ENCODE assay signal across 22 cellular contexts in the genomic region with DNA sequence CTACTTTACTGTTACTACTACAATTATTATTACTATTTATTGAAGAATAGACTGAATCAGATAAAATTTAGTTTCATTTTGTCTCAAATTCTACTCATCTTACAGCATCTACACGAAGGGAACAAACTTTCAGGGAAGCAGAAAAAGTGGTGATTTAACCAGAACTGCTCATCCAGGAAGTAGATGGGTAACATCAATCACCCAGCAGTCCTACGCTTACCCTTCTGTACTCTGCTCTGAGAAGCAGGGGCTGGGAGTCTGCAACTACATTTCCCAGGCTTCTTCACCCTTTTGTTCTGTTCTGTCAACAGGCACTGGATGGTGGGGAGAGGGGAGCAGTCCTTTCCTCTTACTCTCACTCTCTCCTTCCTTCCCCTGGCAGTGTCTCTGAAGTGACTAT. TPM values are rescaled to one million over a fixed set of nuclear protein-coding genes. Genes with fewer than 3 reads are reported as not detected.
DNase-seq lines count a peak whose midpoint lies in the region; ATAC-seq, FAIRE-seq and TF ChIP-seq lines count a peak whose summit lies in the region.
"Had no signal": no experiment of that assay in that cellular context is flagged by ENCODE, and none has a peak within 500 bp of the region (broad histone marks: within the 10 kb centered on the region; RNA-seq: fewer than 3 reads in every experiment).

No MANE protein-coding gene starts in this region.

- FAIRE-seq in H54 (lab: Jason Lieb, UNC) = peak; percentile 33
- FAIRE-seq: GM19239 had no signal

- peaks cover 6% of the 10 kb centered on the region for H3K9me3 Mint-ChIP-seq in activated naive CD4-positive, alpha-beta T cell treated with anti-CD3 and anti-CD28 coated beads for 36 hours
- H3K9me3 Mint-ChIP-seq in CD4-positive, CD25-positive, alpha-beta regulatory T cell = peaks cover 0 to 1% (median 0%) of the 10 kb centered on the region in 7 donors
- peaks cover 3% of the 10 kb centered on the region for H3K9me3 Mint-ChIP-seq in activated CD8-positive, alpha-beta T cell treated with anti-CD3 and anti-CD28 coated beads for 36 hours
- H3K9me3 Mint-ChIP-seq: CD8-positive, alpha-beta memory T cell had no signal

- H3K27ac Mint-ChIP-seq in activated naive CD4-positive, alpha-beta T cell treated with anti-CD3 and anti-CD28 coated beads for 36 hours = no peak overlapping the region
- peak overlapping the region; percentile 28 to 80 (median 70) for H3K27ac Mint-ChIP-seq in CD4-positive, CD25-positive, alpha-beta regulatory T cell
- peak overlapping the region; percentile 35 for H3K27ac Mint-ChIP-seq in activated CD8-positive, alpha-beta T cell treated with anti-CD3 and anti-CD28 coated beads for 36 hours
- H3K27ac Mint-ChIP-seq: B cell; CD8-positive, alpha-beta memory T cell; IgD-negative memory B cell had no signal

- TF ChIP-seq POLR2A in H54 (IDR thresholded peaks at IDR 0.05; ENCODE audit: low read depth, low read length) = no peak

- peaks cover 36% of the 10 kb centered on the region for H3K36me3 Mint-ChIP-seq in activated naive CD4-positive, alpha-beta T cell treated with anti-CD3 and anti-CD28 coated beads for 36 hours (ENCODE audit: low read depth)
- H3K36me3 Mint-ChIP-seq in CD4-positive, CD25-positive, alpha-beta regulatory T cell = peaks cover 26% of the 10 kb centered on the region
- H3K36me3 Mint-ChIP-seq in activated CD8-positive, alpha-beta T cell treated with anti-CD3 and anti-CD28 coated beads for 36 hours (ENCODE audit: low read depth) = peaks cover 30% of the 10 kb centered on the region

- peaks cover 5% of the 10 kb centered on the region for H3K36me3 ChIP-seq in CD4-positive, CD25-positive, alpha-beta regulatory T cell (ENCODE audit: control insufficient read depth, insufficient read depth, low read length)

- peak; percentile 7 for DNase-seq in activated naive CD4-positive, alpha-beta T cell treated with anti-CD3 and anti-CD28 coated beads for 36 hours
- DNase-seq in activated naive CD4-positive, alpha-beta T cell (lab: John Stamatoyannopoulos, UW) = no peak
- DNase-seq in CD4-positive, CD25-positive, alpha-beta regulatory T cell = peak in 1 of 3 donors; percentile 51
- DNase-seq in H54 (ENCODE audit: insufficient read length, low spot score) = no peak
- no peak for DNase-seq in activated CD8-positive, alpha-beta T cell treated with anti-CD3 and anti-CD28 coated beads for 36 hours
- DNase-seq in cortex of kidney (lab: John Stamatoyannopoulos, UW) = no peak
- DNase-seq: CD8-positive, alpha-beta memory T cell; MM.1S; NCI-H1417 treated with DMSO at 0.1 percent for 48 hours; NCI-H1694 treated with DMSO at 0.1 percent for 48 hours; NCI-H2081; NCI-H2227 treated with DMSO at 0.1 percent for 48 hours; NCI-H526 treated with DMSO at 0.1 percent for 48 hours; Right ventricle myocardium superior; RPMI8226 had no signal

- peak overlapping the region; percentile 54 for H3K4me3 ChIP-seq in CD4-positive, CD25-positive, alpha-beta regulatory T cell (ENCODE audit: low read depth, low read length)
- H3K4me3 ChIP-seq: SJSA1 had no signal

- peaks cover 5% of the 10 kb centered on the region for H3K4me1 ChIP-seq in CD4-positive, CD25-positive, alpha-beta regulatory T cell (ENCODE audit: control insufficient read depth, insufficient read depth, low read length, poor library complexity, severe bottlenecking)

- no peak overlapping the region for H3K27ac ChIP-seq in CD4-positive, CD25-positive, alpha-beta regulatory T cell (ENCODE audit: insufficient read depth, low read length, poor library complexity, severe bottlenecking)
- H3K27ac ChIP-seq: C4-2B, KMS-11, SJSA1 had no signal

- no peak for TF ChIP-seq CTCF in activated CD8-positive, alpha-beta T cell treated with anti-CD3 and anti-CD28 coated beads for 36 hours (IDR thresholded peaks at IDR 0.05)

- peak; percentile 52 to 78 for ATAC-seq in CD4-positive, CD25-positive, alpha-beta regulatory T cell (ENCODE audit: low read depth in 2 of 2)
- peak; percentile 70 for ATAC-seq in activated CD8-positive, alpha-beta T cell treated with anti-CD3 and anti-CD28 coated beads for 36 hours
- ATAC-seq in GM21723 (IDR thresholded peaks at IDR 0.05; ENCODE audit: unreplicated experiment) = no peak

- H3K9me3 ChIP-seq in CD4-positive, CD25-positive, alpha-beta regulatory T cell (ENCODE audit: control insufficient read depth in 2 of 2, low read length in 2 of 2) = no peaks in the 10 kb centered on the region
- H3K9me3 ChIP-seq: SJSA1 had no signal

- CTCF ChIA-PET in activated naive CD4-positive, alpha-beta T cell treated with anti-CD3 and anti-CD28 coated beads for 36 hours (lab: Charles Lee) = no interaction called here
- CTCF ChIA-PET in activated CD8-positive, alpha-beta T cell treated with anti-CD3 and anti-CD28 coated beads for 36 hours (lab: Charles Lee) = no interaction called here

- H3K4me3 Mint-ChIP-seq in activated naive CD4-positive, alpha-beta T cell treated with anti-CD3 and anti-CD28 coated beads for 36 hours = no peak overlapping the region
- H3K4me3 Mint-ChIP-seq in CD4-positive, CD25-positive, alpha-beta regulatory T cell = peak overlapping the region in 1 of 4 donors; percentile 50
- H3K4me3 Mint-ChIP-seq in activated CD8-positive, alpha-beta T cell treated with anti-CD3 and anti-CD28 coated beads for 36 hours = no peak overlapping the region
- H3K4me3 Mint-ChIP-seq: B cell; CD8-positive, alpha-beta memory T cell; IgD-negative memory B cell had no signal

- peaks cover 11% of the 10 kb centered on the region for H3K4me1 Mint-ChIP-seq in activated naive CD4-positive, alpha-beta T cell treated with anti-CD3 and anti-CD28 coated beads for 36 hours (ENCODE audit: low read depth)
- H3K4me1 Mint-ChIP-seq in CD4-positive, CD25-positive, alpha-beta regulatory T cell = peaks cover 15 to 28% (median 23%) of the 10 kb centered on the region in 4 donors
- peaks cover 7% of the 10 kb centered on the region for H3K4me1 Mint-ChIP-seq in activated CD8-positive, alpha-beta T cell treated with anti-CD3 and anti-CD28 coated beads for 36 hours (ENCODE audit: low read depth)
- H3K4me1 Mint-ChIP-seq: B cell had no signal

- no peaks in the 10 kb centered on the region for H3K27me3 ChIP-seq in CD4-positive, CD25-positive, alpha-beta regulatory T cell (ENCODE audit: control insufficient read depth, insufficient read depth, low read length)
- H3K27me3 ChIP-seq: SJSA1 had no signal

- no peaks in the 10 kb centered on the region for H3K27me3 Mint-ChIP-seq in activated naive CD4-positive, alpha-beta T cell treated with anti-CD3 and anti-CD28 coated beads for 36 hours (ENCODE audit: low read depth)
- H3K27me3 Mint-ChIP-seq in CD4-positive, CD25-positive, alpha-beta regulatory T cell = no peaks in the 10 kb centered on the region
- H3K27me3 Mint-ChIP-seq in activated CD8-positive, alpha-beta T cell treated with anti-CD3 and anti-CD28 coated beads for 36 hours = no peaks in the 10 kb centered on the region
- H3K27me3 Mint-ChIP-seq: B cell; CD8-positive, alpha-beta memory T cell; IgD-negative memory B cell had no signal

- POLR2A ChIA-PET in activated CD8-positive, alpha-beta T cell treated with anti-CD3 and anti-CD28 coated beads for 36 hours (lab: Charles Lee) = no interaction called here

- intact Hi-C loops in activated naive CD4-positive, alpha-beta T cell treated with anti-CD3 and anti-CD28 coated beads for 36 hours (cut with micrococcal nuclease) = no loop called here
- intact Hi-C loops in activated CD8-positive, alpha-beta T cell treated with anti-CD3 and anti-CD28 coated beads for 36 hours (cut with micrococcal nuclease) = no loop called here

RNA-seq across cellular contexts. Expression of a gene that starts 31.4 kb away (rescaled TPM):
- total RNA-seq in activated naive CD4-positive, alpha-beta T cell treated with anti-CD3 and anti-CD28 coated beads for 36 hours = 1 to 10 TPM; 3.9 to 6.6 TPM
- total RNA-seq in CD4-positive, CD25-positive, alpha-beta regulatory T cell = 8.3 TPM
- polyA plus RNA-seq in CD4-positive, CD25-positive, alpha-beta regulatory T cell = 10 to 100 TPM in 2 of 4 donors, 1 to 10 TPM in 2; 8.4 to 15.1 (median 10.9) TPM
- 1 to 10 TPM; 4.0 to 5.3 TPM for total RNA-seq in activated CD8-positive, alpha-beta T cell treated with anti-CD3 and anti-CD28 coated beads for 36 hours

RNA-seq across cellular contexts. Expression of a gene that starts 54.7 kb away (rescaled TPM):
- 10 to 100 TPM; 16.1 to 18.5 TPM for total RNA-seq in activated naive CD4-positive, alpha-beta T cell treated with anti-CD3 and anti-CD28 coated beads for 36 hours
- total RNA-seq in CD4-positive, CD25-positive, alpha-beta regulatory T cell = 10.5 TPM
- 1 to 10 TPM; 2.5 to 5.5 (median 4.8) TPM for polyA plus RNA-seq in CD4-positive, CD25-positive, alpha-beta regulatory T cell
- 10 to 100 TPM; 13.3 to 16.1 TPM for total RNA-seq in activated CD8-positive, alpha-beta T cell treated with anti-CD3 and anti-CD28 coated beads for 36 hours
